In genomic region chr19:54462072-54462712, GRCh38 we compare ENCODE assay signal across 8 cellular contexts.
DNase-seq lines count a peak whose midpoint lies in the region; ATAC-seq and TF ChIP-seq lines count a peak whose summit lies in the region.

No MANE protein-coding gene starts in this region.

- H3K36me3 ChIP-seq in NT2/D1 (ENCODE audit: insufficient read depth, insufficient read length, low read length) (peaks cover 43% of the 10 kb centered on the region), neutrophil (peaks cover 54% of the 10 kb centered on the region)
- H3K36me3 ChIP-seq in effector memory CD4-positive, alpha-beta T cell (ENCODE audit: control insufficient read depth, insufficient read depth, low read length) = peaks cover 42% of the 10 kb centered on the region

- DNase-seq in COLO668 (lab: John Stamatoyannopoulos, UW; ENCODE audit: unreplicated experiment) = peak; percentile 44
- DNase-seq in NT2/D1 (ENCODE audit: low read depth, low spot score) = no peak
- DNase-seq in effector memory CD4-positive, alpha-beta T cell = no peak
- DNase-seq in dedifferentiated amniotic fluid mesenchymal stem cell (ENCODE audit: extremely low spot score) = no peak
- no peak for DNase-seq in HK-2 (ENCODE audit: unreplicated experiment)

- H3K9me3 ChIP-seq in NT2/D1 (ENCODE audit: insufficient read depth, low read length) (no peaks in the 10 kb centered on the region), neutrophil (no peaks in the 10 kb centered on the region)
- H3K9me3 ChIP-seq in effector memory CD4-positive, alpha-beta T cell (ENCODE audit: control insufficient read depth, low read length) = no peaks in the 10 kb centered on the region

- no peak for ATAC-seq in HG03159 (IDR thresholded peaks at IDR 0.05; ENCODE audit: unreplicated experiment)
- no peak for ATAC-seq in HG02970 (IDR thresholded peaks at IDR 0.05; ENCODE audit: low FRiP score, unreplicated experiment)

- no peak for TF ChIP-seq CTCF in neutrophil (IDR thresholded peaks at IDR 0.05)

- H3K4me1 ChIP-seq in NT2/D1 (ENCODE audit: insufficient read depth, insufficient read length) (peaks cover 7% of the 10 kb centered on the region), neutrophil (ENCODE audit: control insufficient read depth in 1 of 2, insufficient read depth in 1 of 2, low read depth in 1 of 2, low read length in 1 of 2) (peaks cover 28 to 32% of the 10 kb centered on the region in 2 experiments)
- H3K4me1 ChIP-seq in effector memory CD4-positive, alpha-beta T cell (ENCODE audit: control insufficient read depth, insufficient read depth, low read length, poor library complexity, severe bottlenecking) = peaks cover 25% of the 10 kb centered on the region

- H3K4me3 ChIP-seq in NT2/D1 (ENCODE audit: insufficient read length, low read depth) = peak overlapping the region; percentile 80
- H3K4me3 ChIP-seq in effector memory CD4-positive, alpha-beta T cell (ENCODE audit: insufficient read depth, low read depth, low read length, poor library complexity, severe bottlenecking) = peak overlapping the region; percentile 46
- peak overlapping the region; percentile 66 to 72 for H3K4me3 ChIP-seq in neutrophil (ENCODE audit: low read depth in 1 of 2, low read length in 1 of 2)

- peak overlapping the region; percentile 95 for H3K9ac ChIP-seq in NT2/D1 (ENCODE audit: insufficient read length, low read depth)

- H3K27me3 ChIP-seq in NT2/D1 (ENCODE audit: insufficient read depth, insufficient read length) (no peaks in the 10 kb centered on the region), neutrophil (peaks cover 45% of the 10 kb centered on the region)
- H3K27me3 ChIP-seq in effector memory CD4-positive, alpha-beta T cell (replicated peaks; ENCODE audit: control insufficient read depth, insufficient read depth, low read length, poor library complexity, severe bottlenecking) = no peaks in the 10 kb centered on the region

- peak overlapping the region; percentile 80 for H3K27ac ChIP-seq in effector memory CD4-positive, alpha-beta T cell (ENCODE audit: insufficient read depth, low read length, poor library complexity, severe bottlenecking)
- H3K27ac ChIP-seq in neutrophil = no peak overlapping the region
